19 cellular contexts compared by ENCODE assay signal in the genomic region with DNA sequence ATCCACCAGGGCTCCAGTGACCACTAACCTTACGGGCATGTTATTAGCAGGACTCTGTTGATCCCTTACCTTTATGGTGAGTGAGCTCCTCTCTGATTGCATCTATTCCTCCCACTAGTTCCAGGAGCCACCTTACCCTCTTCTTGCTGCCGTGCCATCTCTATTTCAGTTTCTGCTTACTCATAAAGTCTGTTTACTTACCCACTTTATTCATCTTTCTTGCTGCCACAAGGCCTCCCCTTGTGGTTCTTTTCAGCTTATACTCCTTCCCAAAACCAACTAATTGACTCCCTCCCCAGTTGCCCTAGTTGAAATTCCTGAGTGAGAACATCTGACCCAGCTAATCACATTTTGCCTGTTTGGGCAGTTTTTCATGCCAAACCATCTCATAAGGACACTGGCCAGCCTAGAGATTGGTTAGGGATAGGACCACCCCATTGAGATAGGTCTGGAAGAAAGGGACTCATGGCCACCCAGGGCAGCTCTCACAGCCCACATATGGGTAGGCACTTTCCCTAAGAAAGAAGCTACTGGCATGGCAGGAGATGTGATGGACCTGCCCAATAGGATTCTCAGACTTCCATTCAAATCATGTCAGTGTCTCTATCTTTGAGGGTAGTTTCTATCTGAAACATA.
DNase-seq lines count a peak whose midpoint lies in the region; ATAC-seq, FAIRE-seq and TF ChIP-seq lines count a peak whose summit lies in the region.
"Had no signal": no experiment of that assay in that cellular context is flagged by ENCODE, and none has a peak within 500 bp of the region (broad histone marks: within the 10 kb centered on the region; RNA-seq: fewer than 3 reads in every experiment).

No MANE protein-coding gene starts in this region.

- H3K4me3 ChIP-seq in GM12865 (ENCODE audit: low read depth, low read length) = no peak overlapping the region
- no peak overlapping the region for H3K4me3 ChIP-seq in lower leg skin (ENCODE audit: low read depth, poor library complexity, severe bottlenecking)
- H3K4me3 ChIP-seq in neural progenitor cell = no peak overlapping the region
- H3K4me3 ChIP-seq: body of pancreas, left lung, SJSA1 had no signal

- intact Hi-C loops in lower leg skin (cut with DNase I; ENCODE audit: low total_unique reads) = no loop called here

- peaks cover 7% of the 10 kb centered on the region for H3K4me1 Mint-ChIP-seq in activated T-helper 17 cell treated with anti-CD3 and anti-CD28 coated beads, Interleukin-2, amount 50 U/mL, for 72 hours
- no peaks in the 10 kb centered on the region for H3K4me1 Mint-ChIP-seq in neural progenitor cell
- H3K4me1 Mint-ChIP-seq: WTC11 had no signal

- no peak overlapping the region for H3K9ac ChIP-seq in neural progenitor cell

- peaks cover 12% of the 10 kb centered on the region for H3K9me3 Mint-ChIP-seq in activated T-helper 17 cell treated with anti-CD3 and anti-CD28 coated beads, Interleukin-2, amount 50 U/mL, for 72 hours
- peaks cover 9% of the 10 kb centered on the region for H3K9me3 Mint-ChIP-seq in neural progenitor cell

- no peaks in the 10 kb centered on the region for H3K36me3 ChIP-seq in neural progenitor cell
- H3K36me3 ChIP-seq: left lung, SJSA1 had no signal

- H2AFZ ChIP-seq in neural progenitor cell (replicated peaks) = no peak overlapping the region

- H3K4me2 ChIP-seq in neural progenitor cell = no peak overlapping the region

- H3K27me3 ChIP-seq in neural progenitor cell = no peaks in the 10 kb centered on the region
- H3K27me3 ChIP-seq: body of pancreas, left lung, SJSA1 had no signal

- H3K27me3 Mint-ChIP-seq in activated T-helper 17 cell treated with anti-CD3 and anti-CD28 coated beads, Interleukin-2, amount 50 U/mL, for 72 hours = peaks cover 11% of the 10 kb centered on the region
- H3K27me3 Mint-ChIP-seq in neural progenitor cell (ENCODE audit: insufficient read depth, low read depth) = no peaks in the 10 kb centered on the region

- H3K4me1 ChIP-seq in neural progenitor cell = no peaks in the 10 kb centered on the region
- H3K4me1 ChIP-seq: body of pancreas, left lung, SJSA1 had no signal

- peak overlapping the region; percentile 5 for H3K4me3 Mint-ChIP-seq in activated T-helper 17 cell treated with anti-CD3 and anti-CD28 coated beads, Interleukin-2, amount 50 U/mL, for 72 hours
- H3K4me3 Mint-ChIP-seq in neural progenitor cell = no peak overlapping the region
- H3K4me3 Mint-ChIP-seq: neural crest cell, WTC11 had no signal

- WGBS in lower leg skin, 2 donors = 91 to 92% methylated on average over 2 of the region's 2 CpGs

- H3F3A ChIP-seq in neural progenitor cell (ENCODE audit: low read depth) = no peaks in the 10 kb centered on the region

- H3K9me3 ChIP-seq in neural progenitor cell (ENCODE audit: low read depth) = no peaks in the 10 kb centered on the region
- H3K9me3 ChIP-seq: body of pancreas had no signal

- ATAC-seq in GM19397 (IDR thresholded peaks at IDR 0.05; ENCODE audit: unreplicated experiment) = peak; percentile 62
- ATAC-seq in HG03097 (IDR thresholded peaks at IDR 0.05; ENCODE audit: low FRiP score, unreplicated experiment) = peak; percentile 93
- ATAC-seq in activated T-helper 17 cell treated with anti-CD3 and anti-CD28 coated beads, Interleukin-2, amount 50 U/mL, for 72 hours (replicated peaks) = peak; percentile 93
- ATAC-seq in HG02885 (IDR thresholded peaks at IDR 0.05; ENCODE audit: poor library complexity, unreplicated experiment) = no peak
- ATAC-seq: body of pancreas, HCT116, left lung, WTC11 had no signal

- H4K20me1 ChIP-seq in neural progenitor cell (ENCODE audit: low read depth) = no peaks in the 10 kb centered on the region

- no peak for TF ChIP-seq POLR2A in lower leg skin (IDR thresholded peaks at IDR 0.05)

- H3K36me3 Mint-ChIP-seq in activated T-helper 17 cell treated with anti-CD3 and anti-CD28 coated beads, Interleukin-2, amount 50 U/mL, for 72 hours (ENCODE audit: low read depth) = no peaks in the 10 kb centered on the region
- no peaks in the 10 kb centered on the region for H3K36me3 Mint-ChIP-seq in neural progenitor cell

- H3K27ac ChIP-seq in neural progenitor cell = no peak overlapping the region
- H3K27ac ChIP-seq: body of pancreas, left lung, SJSA1 had no signal

- TF ChIP-seq CTCF in GM12865 (IDR thresholded peaks at IDR 0.05; ENCODE audit: insufficient read depth, low read depth, low read length, missing control alignments) (no peak), lower leg skin (IDR thresholded peaks at IDR 0.05) (no peak), neural progenitor cell (IDR thresholded peaks at IDR 0.05) (no peak)

- FAIRE-seq in frontal cortex (lab: Jason Lieb, UNC) = no peak

- H3K79me2 ChIP-seq in neural progenitor cell (ENCODE audit: low read depth) = no peaks in the 10 kb centered on the region

- no peak overlapping the region for H3K27ac Mint-ChIP-seq in activated T-helper 17 cell treated with anti-CD3 and anti-CD28 coated beads, Interleukin-2, amount 50 U/mL, for 72 hours
- H3K27ac Mint-ChIP-seq in neural progenitor cell = no peak overlapping the region
- H3K27ac Mint-ChIP-seq: WTC11 had no signal

- peak; percentile 11 for DNase-seq in GM12865 (ENCODE audit: low read depth)
- no peak for DNase-seq in frontal cortex (ENCODE audit: low spot score in 2 of 2)
- DNase-seq in lower leg skin (ENCODE audit: low spot score in 2 of 2) = no peak
- no peak for DNase-seq in neural progenitor cell (ENCODE audit: low spot score)
- DNase-seq: activated T-cell treated with anti-CD3 and anti-CD28 coated beads, Interleukin-2, amount 50 U/mL, for 1 hour; body of pancreas; DMS79 treated with DMSO at 0.1 percent for 48 hours; effector CD8-positive, alpha-beta T cell; NCI-H1436; NCI-H82 had no signal
